2 cellular contexts compared by ENCODE assay signal in the genomic region with DNA sequence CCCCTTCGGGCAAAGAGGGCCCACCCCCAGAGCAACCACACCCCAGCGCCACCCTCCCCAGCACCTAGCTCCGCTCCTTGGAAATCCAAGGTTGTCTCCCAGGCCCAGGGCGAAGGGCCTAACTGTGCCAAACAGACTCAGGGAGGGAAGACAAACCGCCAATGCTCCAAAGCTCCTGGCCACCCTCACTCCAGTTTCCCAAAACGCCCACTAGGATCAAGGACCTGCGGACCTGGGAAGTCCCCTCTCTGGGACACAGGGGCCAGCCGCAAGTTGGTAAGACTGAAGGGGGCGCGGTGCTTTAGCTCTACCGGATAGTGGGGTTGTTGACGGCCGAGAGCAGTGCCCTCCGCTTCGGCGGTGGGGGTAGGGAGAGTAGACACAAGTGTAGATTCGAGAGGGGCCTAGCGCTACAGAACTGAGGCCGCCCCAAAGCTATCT.
TF ChIP-seq lines count a peak whose summit lies in the region.

No MANE protein-coding gene starts in this region.

TF ChIP-seq in IMR-90, 13 proteins besides CTCF, POLR2A, EP300 and RAD21:
- TF ChIP-seq RCOR1 (IDR thresholded peaks at IDR 0.05; ENCODE audit: insufficient replicate concordance, low read length) = no peak
- no peak for TF ChIP-seq MXI1 (IDR thresholded peaks at IDR 0.05; ENCODE audit: borderline replicate concordance, low read depth, low read length)
- no peak for TF ChIP-seq NFE2L2 (IDR thresholded peaks at IDR 0.05; ENCODE audit: low read depth, low read length)
- no peak for TF ChIP-seq FOS (IDR thresholded peaks at IDR 0.05; ENCODE audit: low read depth, low read length)
- no peak for TF ChIP-seq MAZ (IDR thresholded peaks at IDR 0.05; ENCODE audit: borderline replicate concordance, low read depth, low read length)
- TF ChIP-seq RFX5 (IDR thresholded peaks at IDR 0.05; ENCODE audit: low read depth, low read length) = no peak
- TF ChIP-seq ELK1 (IDR thresholded peaks at IDR 0.05; ENCODE audit: borderline replicate concordance, low read depth, low read length) = no peak
- TF ChIP-seq, protein P1, sequence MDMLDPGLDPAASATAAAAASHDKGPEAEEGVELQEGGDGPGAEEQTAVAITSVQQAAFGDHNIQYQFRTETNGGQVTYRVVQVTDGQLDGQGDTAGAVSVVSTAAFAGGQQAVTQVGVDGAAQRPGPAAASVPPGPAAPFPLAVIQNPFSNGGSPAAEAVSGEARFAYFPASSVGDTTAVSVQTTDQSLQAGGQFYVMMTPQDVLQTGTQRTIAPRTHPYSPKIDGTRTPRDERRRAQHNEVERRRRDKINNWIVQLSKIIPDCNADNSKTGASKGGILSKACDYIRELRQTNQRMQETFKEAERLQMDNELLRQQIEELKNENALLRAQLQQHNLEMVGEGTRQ (IDR thresholded peaks at IDR 0.05; ENCODE audit: low read depth, low read length) = no peak
- no peak for TF ChIP-seq BHLHE40 (IDR thresholded peaks at IDR 0.05; ENCODE audit: low read depth, low read length)

TF ChIP-seq in H1, 55 proteins besides CTCF, POLR2A, EP300 and RAD21:
- no peak for TF ChIP-seq GTF2F1 (IDR thresholded peaks at IDR 0.05; ENCODE audit: borderline replicate concordance, low read depth, low read length)
- peak; percentile 8 for TF ChIP-seq TAF7 (optimal IDR thresholded peaks at IDR 0.05; ENCODE audit: borderline replicate concordance, low read depth, low read length)
